1 cellular context compared by ENCODE assay signal in the genomic region with DNA sequence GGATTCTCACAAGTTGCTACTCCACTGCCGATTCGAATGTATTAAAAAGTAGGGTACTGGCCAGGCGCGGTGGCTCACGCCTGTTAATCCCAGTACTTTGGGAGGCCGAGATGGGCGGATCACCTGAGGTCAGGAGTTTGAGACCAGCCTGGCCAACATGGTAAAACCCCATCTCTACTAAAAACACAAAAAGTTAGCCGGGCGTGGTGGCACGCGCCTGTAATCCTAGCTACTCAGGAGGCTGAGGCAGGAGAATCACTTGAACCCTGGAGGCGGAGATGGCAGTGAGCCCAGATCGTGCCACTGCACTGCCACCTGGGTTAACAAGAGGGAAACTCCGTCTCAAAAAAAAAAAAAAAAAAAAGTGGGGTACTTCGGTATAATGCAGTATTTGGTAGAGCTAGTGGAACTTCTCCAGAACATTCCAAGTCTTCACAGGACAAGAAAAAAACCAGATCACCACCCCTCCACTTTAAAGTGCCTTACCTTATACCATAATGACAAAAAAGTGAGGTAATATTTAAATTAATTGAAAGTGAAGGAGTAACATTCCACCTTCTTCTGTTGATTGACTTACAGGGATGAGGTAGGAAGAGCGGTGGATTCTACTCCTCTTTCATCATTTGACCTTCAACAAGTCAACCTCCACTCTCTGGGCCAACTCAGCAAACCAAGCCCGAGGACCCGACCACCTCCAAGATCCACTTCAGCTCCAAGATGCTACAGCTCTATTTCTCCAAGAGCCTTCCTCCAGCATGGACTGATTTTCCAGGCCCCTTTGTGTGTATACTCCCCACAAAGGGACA.
TF ChIP-seq lines count a peak whose summit lies in the region.

No MANE protein-coding gene starts in this region.

TF ChIP-seq in HepG2, 621 proteins besides CTCF, POLR2A, EP300 and RAD21:
- TF ChIP-seq ZNF549 (CRISPR knock-in tag; IDR thresholded peaks at IDR 0.05), result no peak
- TF ChIP-seq RBFOX2 (IDR thresholded peaks at IDR 0.05; ENCODE audit: low read depth, low read length), result 0 out of 2 replicates have a peak, but pooled peaks have one; percentile 29
- TF ChIP-seq, protein P1, sequence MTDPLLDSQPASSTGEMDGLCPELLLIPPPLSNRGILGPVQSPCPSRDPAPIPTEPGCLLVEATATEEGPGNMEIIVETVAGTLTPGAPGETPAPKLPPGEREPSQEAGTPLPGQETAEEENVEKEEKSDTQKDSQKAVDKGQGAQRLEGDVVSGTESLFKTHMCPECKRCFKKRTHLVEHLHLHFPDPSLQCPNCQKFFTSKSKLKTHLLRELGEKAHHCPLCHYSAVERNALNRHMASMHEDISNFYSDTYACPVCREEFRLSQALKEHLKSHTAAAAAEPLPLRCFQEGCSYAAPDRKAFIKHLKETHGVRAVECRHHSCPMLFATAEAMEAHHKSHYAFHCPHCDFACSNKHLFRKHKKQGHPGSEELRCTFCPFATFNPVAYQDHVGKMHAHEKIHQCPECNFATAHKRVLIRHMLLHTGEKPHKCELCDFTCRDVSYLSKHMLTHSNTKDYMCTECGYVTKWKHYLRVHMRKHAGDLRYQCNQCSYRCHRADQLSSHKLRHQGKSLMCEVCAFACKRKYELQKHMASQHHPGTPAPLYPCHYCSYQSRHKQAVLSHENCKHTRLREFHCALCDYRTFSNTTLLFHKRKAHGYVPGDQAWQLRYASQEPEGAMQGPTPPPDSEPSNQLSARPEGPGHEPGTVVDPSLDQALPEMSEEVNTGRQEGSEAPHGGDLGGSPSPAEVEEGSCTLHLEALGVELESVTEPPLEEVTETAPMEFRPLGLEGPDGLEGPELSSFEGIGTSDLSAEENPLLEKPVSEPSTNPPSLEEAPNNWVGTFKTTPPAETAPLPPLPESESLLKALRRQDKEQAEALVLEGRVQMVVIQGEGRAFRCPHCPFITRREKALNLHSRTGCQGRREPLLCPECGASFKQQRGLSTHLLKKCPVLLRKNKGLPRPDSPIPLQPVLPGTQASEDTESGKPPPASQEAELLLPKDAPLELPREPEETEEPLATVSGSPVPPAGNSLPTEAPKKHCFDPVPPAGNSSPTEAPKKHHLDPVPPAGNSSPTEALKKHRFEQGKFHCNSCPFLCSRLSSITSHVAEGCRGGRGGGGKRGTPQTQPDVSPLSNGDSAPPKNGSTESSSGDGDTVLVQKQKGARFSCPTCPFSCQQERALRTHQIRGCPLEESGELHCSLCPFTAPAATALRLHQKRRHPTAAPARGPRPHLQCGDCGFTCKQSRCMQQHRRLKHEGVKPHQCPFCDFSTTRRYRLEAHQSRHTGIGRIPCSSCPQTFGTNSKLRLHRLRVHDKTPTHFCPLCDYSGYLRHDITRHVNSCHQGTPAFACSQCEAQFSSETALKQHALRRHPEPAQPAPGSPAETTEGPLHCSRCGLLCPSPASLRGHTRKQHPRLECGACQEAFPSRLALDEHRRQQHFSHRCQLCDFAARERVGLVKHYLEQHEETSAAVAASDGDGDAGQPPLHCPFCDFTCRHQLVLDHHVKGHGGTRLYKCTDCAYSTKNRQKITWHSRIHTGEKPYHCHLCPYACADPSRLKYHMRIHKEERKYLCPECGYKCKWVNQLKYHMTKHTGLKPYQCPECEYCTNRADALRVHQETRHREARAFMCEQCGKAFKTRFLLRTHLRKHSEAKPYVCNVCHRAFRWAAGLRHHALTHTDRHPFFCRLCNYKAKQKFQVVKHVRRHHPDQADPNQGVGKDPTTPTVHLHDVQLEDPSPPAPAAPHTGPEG (CRISPR knock-in tag; IDR thresholded peaks at IDR 0.05), result no peak
- TF ChIP-seq ZBTB7A (CRISPR knock-in tag; IDR thresholded peaks at IDR 0.05), result no peak
- peak; percentile 40 for TF ChIP-seq TEAD3 (CRISPR knock-in tag; optimal IDR thresholded peaks at IDR 0.05; ENCODE audit: borderline replicate concordance)
- TF ChIP-seq ZNF3 (CRISPR knock-in tag; IDR thresholded peaks at IDR 0.05), result peak; percentile 83; the same call in 1 of the 2 replicates
- 0 out of 2 replicates have a peak, but pooled peaks have one; percentile 67 for TF ChIP-seq ZBTB38 (CRISPR knock-in tag; IDR thresholded peaks at IDR 0.05)
- no peak for TF ChIP-seq KDM6A (CRISPR knock-in tag; IDR thresholded peaks at IDR 0.05; ENCODE audit: low read depth)
- TF ChIP-seq, protein P2, sequence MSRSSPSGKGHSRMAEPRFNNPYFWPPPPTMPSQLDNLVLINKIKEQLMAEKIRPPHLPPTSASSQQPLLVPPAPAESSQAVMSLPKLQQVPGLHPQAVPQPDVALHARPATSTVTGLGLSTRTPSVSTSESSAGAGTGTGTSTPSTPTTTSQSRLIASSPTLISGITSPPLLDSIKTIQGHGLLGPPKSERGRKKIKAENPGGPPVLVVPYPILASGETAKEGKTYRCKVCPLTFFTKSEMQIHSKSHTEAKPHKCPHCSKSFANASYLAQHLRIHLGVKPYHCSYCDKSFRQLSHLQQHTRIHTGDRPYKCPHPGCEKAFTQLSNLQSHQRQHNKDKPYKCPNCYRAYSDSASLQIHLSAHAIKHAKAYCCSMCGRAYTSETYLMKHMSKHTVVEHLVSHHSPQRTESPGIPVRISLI (CRISPR knock-in tag; IDR thresholded peaks at IDR 0.05; ENCODE audit: borderline replicate concordance), result peak; percentile 51; the same call in 1 of the 2 replicates
- no peak for TF ChIP-seq KLF11 (CRISPR knock-in tag; IDR thresholded peaks at IDR 0.05)
- no peak for TF ChIP-seq ARNTL (CRISPR knock-in tag; IDR thresholded peaks at IDR 0.05)
- 0 out of 2 replicates have a peak, but pooled peaks have one; percentile 10 for TF ChIP-seq GATAD2A (CRISPR knock-in tag; IDR thresholded peaks at IDR 0.05)
- TF ChIP-seq ZNF460 (CRISPR knock-in tag; IDR thresholded peaks at IDR 0.05; ENCODE audit: borderline replicate concordance), result peak; percentile 71; the same call in 1 of the 2 replicates
- TF ChIP-seq BCL6 (CRISPR knock-in tag; IDR thresholded peaks at IDR 0.05), result no peak
- peak; percentile 93 for TF ChIP-seq ZSCAN25 (CRISPR knock-in tag; IDR thresholded peaks at IDR 0.05)
